Comparison of ENCODE assay signal across 22 cellular contexts in genomic region chr1:9990944-9991343, GRCh38. TPM values are rescaled to one million over a fixed set of nuclear protein-coding genes. Genes with fewer than 3 reads are reported as not detected.
DNase-seq lines count a peak whose midpoint lies in the region; TF ChIP-seq lines count a peak whose summit lies in the region.
"Had no signal": no experiment of that assay in that cellular context is flagged by ENCODE, and none has a peak within 500 bp of the region (broad histone marks: within the 10 kb centered on the region; RNA-seq: fewer than 3 reads in every experiment).

No MANE protein-coding gene starts in this region.

- H3K4me3 ChIP-seq in right atrium auricular region (no peak overlapping the region), stomach (no peak overlapping the region), neural progenitor cell (no peak overlapping the region)
- H3K4me3 ChIP-seq: colonic mucosa had no signal

- TF ChIP-seq POLR2A in stomach (IDR thresholded peaks at IDR 0.05), result no peak

- no peak overlapping the region for H3K27ac Mint-ChIP-seq in neural progenitor cell
- H3K27ac Mint-ChIP-seq: activated naive CD8-positive, alpha-beta T cell; activated T-helper 17 cell treated with anti-CD3 and anti-CD28 coated beads, Interleukin-2, amount 50 U/mL, for 72 hours; brain; nephron progenitor cell; stimulated activated naive CD8-positive, alpha-beta T cell treated with anti-CD3 and anti-CD28 coated beads, Interleukin-15, Interleukin-2, amounts not matched to agents 100 ng/mL and 50 ng/mL, for 24 hours had no signal

- intact Hi-C loops in stomach (cut with DNase I; ENCODE audit: low total_unique reads), result no loop called here

- TF ChIP-seq CTCF in right atrium auricular region (IDR thresholded peaks at IDR 0.05), result no peak
- no peak for TF ChIP-seq CTCF in stomach (IDR thresholded peaks at IDR 0.05)
- TF ChIP-seq CTCF in neural progenitor cell (IDR thresholded peaks at IDR 0.05), result no peak

- H4K20me1 ChIP-seq in neural progenitor cell (ENCODE audit: low read depth), result no peaks in the 10 kb centered on the region

- peak overlapping the region; percentile 52 to 60 for H3K27ac ChIP-seq in right atrium auricular region
- H3K27ac ChIP-seq in stomach, result peak overlapping the region in 3 of 5 donors; percentile 7 to 62 (median 53)
- H3K27ac ChIP-seq in neural progenitor cell, result no peak overlapping the region
- H3K27ac ChIP-seq: colonic mucosa had no signal

- H3K36me3 ChIP-seq in right atrium auricular region (no peaks in the 10 kb centered on the region), stomach (peaks cover 0 to under 1% (median 0%) of the 10 kb centered on the region in 4 donors), neural progenitor cell (no peaks in the 10 kb centered on the region)
- H3K36me3 ChIP-seq: colonic mucosa had no signal

- no peak for TF ChIP-seq EP300 in stomach (IDR thresholded peaks at IDR 0.05)

- H3K4me1 ChIP-seq in right atrium auricular region (peaks cover 0 to 18% of the 10 kb centered on the region in 2 donors), stomach (peaks cover 0 to 22% (median 2%) of the 10 kb centered on the region in 4 donors), neural progenitor cell (no peaks in the 10 kb centered on the region)
- H3K4me1 ChIP-seq: colonic mucosa had no signal

- H2AFZ ChIP-seq in neural progenitor cell (replicated peaks), result no peak overlapping the region

- H3F3A ChIP-seq in neural progenitor cell (ENCODE audit: low read depth), result no peaks in the 10 kb centered on the region

- H3K36me3 Mint-ChIP-seq in neural progenitor cell, result no peaks in the 10 kb centered on the region
- H3K36me3 Mint-ChIP-seq: activated naive CD8-positive, alpha-beta T cell; brain had no signal

- DNase-seq in MV-4-11 (lab: John Stamatoyannopoulos, UW) (peak; percentile 9), dermis blood vessel endothelial cell (peak; percentile 87), right atrium auricular region (ENCODE audit: low spot score) (no peak), stomach (no peak), hepatic stellate cell (ENCODE audit: low spot score) (no peak), UCSD-AML1 (lab: John Stamatoyannopoulos, UW; ENCODE audit: unreplicated experiment) (no peak), neural progenitor cell (ENCODE audit: low spot score) (no peak)
- no peak for DNase-seq in stimulated activated CD4-positive, alpha-beta T cell treated with anti-CD3 and anti-CD28 coated beads, Interleukin-12 subunit alpha, Interleukin-12 subunit beta, amount 100 ng/mL, for 4 hours
- DNase-seq: activated CD4-positive, alpha-beta T cell treated with anti-CD3 and anti-CD28 coated beads for 4 hours; colonic mucosa; DND-41; H7; Karpas-422; NCI-H1417; NCI-H526; nephron progenitor cell; small intestine; stimulated activated CD4-positive, alpha-beta T cell treated with anti-CD3 and anti-CD28 coated beads, Interleukin-4, amount 100 ng/mL, for 1 hour had no signal

- H3K79me2 ChIP-seq in neural progenitor cell (ENCODE audit: low read depth), result no peaks in the 10 kb centered on the region

- no peak overlapping the region for H3K4me2 ChIP-seq in neural progenitor cell

- whole genome bisulfite sequencing in stomach, 5 donors, result 29 to 54% (median 36%) methylated on average over 2 of the region's 2 CpGs

- H3K9ac ChIP-seq in neural progenitor cell, result no peak overlapping the region

- H3K27me3 ChIP-seq in right atrium auricular region, result no peaks in the 10 kb centered on the region
- H3K27me3 ChIP-seq in stomach, result peaks cover 0 to 6% (median 0%) of the 10 kb centered on the region in 3 donors
- peaks cover 12% of the 10 kb centered on the region for H3K27me3 ChIP-seq in neural progenitor cell
- H3K27me3 ChIP-seq: colonic mucosa had no signal

- H3K9me3 Mint-ChIP-seq in neural progenitor cell, result no peaks in the 10 kb centered on the region
- H3K9me3 Mint-ChIP-seq: activated T-helper 17 cell treated with anti-CD3 and anti-CD28 coated beads, Interleukin-2, amount 50 U/mL, for 72 hours; nephron progenitor cell; stimulated activated naive CD8-positive, alpha-beta T cell treated with anti-CD3 and anti-CD28 coated beads, Interleukin-15, Interleukin-2, amounts not matched to agents 100 ng/mL and 50 ng/mL, for 24 hours had no signal

- no peaks in the 10 kb centered on the region for H3K4me1 Mint-ChIP-seq in neural progenitor cell
- H3K4me1 Mint-ChIP-seq: activated T-helper 17 cell treated with anti-CD3 and anti-CD28 coated beads, Interleukin-2, amount 50 U/mL, for 72 hours; brain; nephron progenitor cell had no signal

- H3K27me3 Mint-ChIP-seq in neural progenitor cell (ENCODE audit: insufficient read depth, low read depth), result peaks cover 5% of the 10 kb centered on the region

- H3K4me3 Mint-ChIP-seq in neural progenitor cell, result no peak overlapping the region
- H3K4me3 Mint-ChIP-seq: activated naive CD8-positive, alpha-beta T cell; activated T-helper 17 cell treated with anti-CD3 and anti-CD28 coated beads, Interleukin-2, amount 50 U/mL, for 72 hours; brain; nephron progenitor cell; stimulated activated naive CD8-positive, alpha-beta T cell treated with anti-CD3 and anti-CD28 coated beads, Interleukin-15, Interleukin-2, amounts not matched to agents 100 ng/mL and 50 ng/mL, for 24 hours had no signal

- no peaks in the 10 kb centered on the region for H3K9me3 ChIP-seq in right atrium auricular region
- no peaks in the 10 kb centered on the region for H3K9me3 ChIP-seq in stomach
- H3K9me3 ChIP-seq in neural progenitor cell (ENCODE audit: low read depth), result no peaks in the 10 kb centered on the region
- H3K9me3 ChIP-seq: colonic mucosa had no signal

RNA-seq across cellular contexts. Expression of gene RBP7, which starts 6.1 kb away (rescaled TPM):
- 0.28 and 0.34 TPM in 2 replicates for total RNA-seq in dermis blood vessel endothelial cell
- 10 to 100 TPM; 31.4 to 33.9 TPM for total RNA-seq in right atrium auricular region
- 1 to 10 TPM in 2 of 5 donors, not detected in 3; 3.5 to 6.2 TPM for total RNA-seq in stomach
- polyA plus RNA-seq in stomach, result 10 to 100 TPM; 16.1 to 24.8 (median 18.8) TPM
- total RNA-seq in neural progenitor cell (ENCODE audit: low replicate concordance), result 0.96 TPM in 1 of 2 replicates, not detected in the other
- total RNA-seq: activated T-helper 17 cell treated with anti-CD3 and anti-CD28 coated beads, Interleukin-2, amount 50 U/mL, for 72 hours had no signal

RNA-seq across cellular contexts. Expression of gene UBE4B, which starts 41.8 kb away (rescaled TPM):
- total RNA-seq in dermis blood vessel endothelial cell (23.0 and 44.9 TPM in 2 replicates), right atrium auricular region (10 to 100 TPM; 50.2 to 71.3 TPM), stomach (10 to 100 TPM; 37.1 to 82.9 (median 42.6) TPM), neural progenitor cell (ENCODE audit: low replicate concordance) (66.2 and 66.7 TPM in 2 replicates)
- 10 to 100 TPM; 13.3 to 17.1 (median 15.6) TPM for polyA plus RNA-seq in stomach

RNA-seq across cellular contexts. Expression of gene NMNAT1, which starts 47.7 kb away (rescaled TPM):
- total RNA-seq in dermis blood vessel endothelial cell, result 15.3 and 16.7 TPM in 2 replicates
- 10 to 100 TPM; 10.0 to 13.9 TPM for total RNA-seq in right atrium auricular region
- 10 to 100 TPM in 3 of 5 donors, 1 to 10 TPM in 2; 8.5 to 18.8 (median 10.6) TPM for total RNA-seq in stomach
- polyA plus RNA-seq in stomach, result 1 to 10 TPM; 3.1 to 4.7 (median 4.7) TPM
- 9.4 and 14.6 TPM in 2 replicates for total RNA-seq in neural progenitor cell (ENCODE audit: low replicate concordance)

RNA-seq across cellular contexts. Expression of gene LZIC, which starts 47.8 kb away (rescaled TPM):
- total RNA-seq in dermis blood vessel endothelial cell (29.1 and 31.0 TPM in 2 replicates), right atrium auricular region (10 to 100 TPM; 25.0 to 32.1 TPM), stomach (10 to 100 TPM in 3 of 5 donors, 1 to 10 TPM in 2; 1.8 to 32.5 (median 10.7) TPM), neural progenitor cell (ENCODE audit: low replicate concordance) (37.0 and 60.6 TPM in 2 replicates)
- 10 to 100 TPM; 11.7 to 21.7 (median 18.7) TPM for polyA plus RNA-seq in stomach

Comparison
In these comparisons a context has a peak if more than half of its experiments do, and no peak if none do; other contexts are left out.
1. DNase-seq: peak in MV-4-11 (single experiment) and dermis blood vessel endothelial cell (single experiment); none in right atrium auricular region (single experiment), stomach (single experiment), stimulated activated CD4-positive, alpha-beta T cell treated with anti-CD3 and anti-CD28 coated beads, Interleukin-12 subunit alpha, Interleukin-12 subunit beta, amount 100 ng/mL, for 4 hours (single experiment), hepatic stellate cell (single experiment), UCSD-AML1 (single experiment) and neural progenitor cell (single experiment).
2. RNA of gene RBP7, which starts 6.1 kb away (total RNA-seq): 31.4 to 33.9 TPM in right atrium auricular region; 3.5 to 6.2 TPM in stomach, 0.28 to 0.34 TPM in dermis blood vessel endothelial cell and 0.96 TPM in neural progenitor cell; every median in the first group is over 4 times any median in the second.